16 cellular contexts compared by ENCODE assay signal in the genomic region with DNA sequence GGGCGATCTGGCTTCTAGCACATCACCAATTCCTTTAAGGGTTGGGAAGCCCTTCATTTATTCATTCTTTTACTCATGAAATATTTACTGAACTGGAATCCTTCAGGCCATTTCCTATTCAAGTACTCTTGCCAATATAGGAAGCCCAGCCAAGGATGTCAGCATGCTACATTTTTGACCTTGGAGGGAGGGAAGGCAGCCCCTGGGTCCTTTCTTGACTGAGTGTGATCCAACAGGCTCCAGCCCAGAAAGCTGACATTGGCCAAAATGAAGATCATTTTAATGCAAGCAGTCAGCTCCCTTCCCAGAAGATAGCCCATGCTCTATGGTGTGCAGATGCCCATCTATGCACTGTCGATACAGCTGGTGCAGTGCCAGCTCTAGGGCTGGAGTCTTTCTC.
DNase-seq lines count a peak whose midpoint lies in the region; ATAC-seq and TF ChIP-seq lines count a peak whose summit lies in the region.
"Had no signal": no experiment of that assay in that cellular context is flagged by ENCODE, and none has a peak within 500 bp of the region (broad histone marks: within the 10 kb centered on the region; RNA-seq: fewer than 3 reads in every experiment).

No MANE protein-coding gene starts in this region.

- peak; percentile 31 for DNase-seq in AG10803 (ENCODE audit: low read depth)
- DNase-seq in G401 (ENCODE audit: low spot score) = peak; percentile 14
- peak; percentile 80 for DNase-seq in fibroblast of gingiva (ENCODE audit: low read depth)
- no peak for DNase-seq in left lung
- no peak for DNase-seq in COR-L47 (lab: John Stamatoyannopoulos, UW)
- DNase-seq in NCI-H2081 treated with DMSO at 0.1 percent for 48 hours (lab: John Stamatoyannopoulos, UW) = no peak
- DNase-seq in activated CD8-positive, alpha-beta T cell treated with anti-CD3 and anti-CD28 coated beads, Interleukin-2, amount 10 ng/mL, durations not matched to agents 7 days and 5 days = no peak
- DNase-seq in Peyer's patch = no peak
- DNase-seq: ACHN; AML-193; CD4-positive, alpha-beta T cell; DMS79 treated with DMSO at 0.1 percent for 48 hours; GM23248 had no signal

- TF ChIP-seq CTCF in AG10803 (conservative IDR thresholded peaks at IDR 0.05; ENCODE audit: low read length) = no peak
- TF ChIP-seq CTCF in left lung (IDR thresholded peaks at IDR 0.05) = no peak
- TF ChIP-seq CTCF in Peyer's patch (IDR thresholded peaks at IDR 0.05) = no peak

- no peak overlapping the region for H3K4me3 ChIP-seq in AG10803 (ENCODE audit: low read length)
- no peak overlapping the region for H3K4me3 ChIP-seq in left lung
- no peak overlapping the region for H3K4me3 ChIP-seq in Peyer's patch
- H3K4me3 ChIP-seq: GM12878, GM23248, HAP-1 had no signal

- ATAC-seq in left lung = peak; percentile 27
- no peak for ATAC-seq in activated CD8-positive, alpha-beta T cell treated with anti-CD3 and anti-CD28 coated beads, Interleukin-2, amount 10 ng/mL, durations not matched to agents 7 days and 5 days
- ATAC-seq: GM12878 had no signal

- no peak overlapping the region for H3K27ac Mint-ChIP-seq in activated CD8-positive, alpha-beta T cell treated with anti-CD3 and anti-CD28 coated beads, Interleukin-2, amount 10 ng/mL, durations not matched to agents 7 days and 5 days
- H3K27ac Mint-ChIP-seq: CD4-positive, alpha-beta T cell had no signal

- H3K36me3 ChIP-seq in left lung (no peaks in the 10 kb centered on the region), Peyer's patch (no peaks in the 10 kb centered on the region)
- H3K36me3 ChIP-seq: HAP-1 had no signal

- H3K36me3 Mint-ChIP-seq in activated CD8-positive, alpha-beta T cell treated with anti-CD3 and anti-CD28 coated beads, Interleukin-2, amount 10 ng/mL, durations not matched to agents 7 days and 5 days (ENCODE audit: low read depth) = no peaks in the 10 kb centered on the region

- CTCF ChIA-PET in activated CD8-positive, alpha-beta T cell treated with anti-CD3 and anti-CD28 coated beads, Interleukin-2, amount 10 ng/mL, durations not matched to agents 7 days and 5 days (lab: Charles Lee) = no interaction called here

- in situ Hi-C loops in G401 (cut with HindIII; ENCODE audit: low sequenced_read_pairs) = no loop called here

- no peaks in the 10 kb centered on the region for H3K4me1 Mint-ChIP-seq in activated CD8-positive, alpha-beta T cell treated with anti-CD3 and anti-CD28 coated beads, Interleukin-2, amount 10 ng/mL, durations not matched to agents 7 days and 5 days (ENCODE audit: low read depth)

- H3K9me3 ChIP-seq in left lung (no peaks in the 10 kb centered on the region), Peyer's patch (no peaks in the 10 kb centered on the region)
- H3K9me3 ChIP-seq: HAP-1 had no signal

- H3K4me1 ChIP-seq in left lung (no peaks in the 10 kb centered on the region), Peyer's patch (no peaks in the 10 kb centered on the region)
- H3K4me1 ChIP-seq: HAP-1 had no signal

- intact Hi-C loops in left lung (cut with DNase I) = no loop called here

- H3K9me3 Mint-ChIP-seq in activated CD8-positive, alpha-beta T cell treated with anti-CD3 and anti-CD28 coated beads, Interleukin-2, amount 10 ng/mL, durations not matched to agents 7 days and 5 days (ENCODE audit: insufficient read depth) = no peaks in the 10 kb centered on the region
- H3K9me3 Mint-ChIP-seq: CD4-positive, alpha-beta T cell had no signal

- H3K4me3 Mint-ChIP-seq in activated CD8-positive, alpha-beta T cell treated with anti-CD3 and anti-CD28 coated beads, Interleukin-2, amount 10 ng/mL, durations not matched to agents 7 days and 5 days = no peak overlapping the region
- H3K4me3 Mint-ChIP-seq: CD4-positive, alpha-beta T cell had no signal

- H3K27ac ChIP-seq in left lung (no peak overlapping the region), Peyer's patch (no peak overlapping the region)
- H3K27ac ChIP-seq: C4-2B, GM23248 had no signal

- H3K27me3 ChIP-seq in left lung (no peaks in the 10 kb centered on the region), Peyer's patch (no peaks in the 10 kb centered on the region)

- POLR2A ChIA-PET in activated CD8-positive, alpha-beta T cell treated with anti-CD3 and anti-CD28 coated beads, Interleukin-2, amount 10 ng/mL, durations not matched to agents 7 days and 5 days (lab: Charles Lee) = no interaction called here

- peaks cover 2% of the 10 kb centered on the region for H3K27me3 Mint-ChIP-seq in activated CD8-positive, alpha-beta T cell treated with anti-CD3 and anti-CD28 coated beads, Interleukin-2, amount 10 ng/mL, durations not matched to agents 7 days and 5 days (ENCODE audit: low read depth)
- H3K27me3 Mint-ChIP-seq: CD4-positive, alpha-beta T cell had no signal

- TF ChIP-seq POLR2A in Peyer's patch (IDR thresholded peaks at IDR 0.05) = no peak

Comparison
In these comparisons a context has a peak if more than half of its experiments do, and no peak if none do; other contexts are left out.
1. DNase-seq: peak in AG10803 (single experiment), G401 (single experiment) and fibroblast of gingiva (single experiment); none in left lung (0 of 2), COR-L47 (single experiment), NCI-H2081 treated with DMSO at 0.1 percent for 48 hours (single experiment), activated CD8-positive, alpha-beta T cell treated with anti-CD3 and anti-CD28 coated beads, Interleukin-2, amount 10 ng/mL, durations not matched to agents 7 days and 5 days (single experiment) and Peyer's patch (0 of 3).